Comparison of ENCODE assay signal across 21 cellular contexts in the genomic region with DNA sequence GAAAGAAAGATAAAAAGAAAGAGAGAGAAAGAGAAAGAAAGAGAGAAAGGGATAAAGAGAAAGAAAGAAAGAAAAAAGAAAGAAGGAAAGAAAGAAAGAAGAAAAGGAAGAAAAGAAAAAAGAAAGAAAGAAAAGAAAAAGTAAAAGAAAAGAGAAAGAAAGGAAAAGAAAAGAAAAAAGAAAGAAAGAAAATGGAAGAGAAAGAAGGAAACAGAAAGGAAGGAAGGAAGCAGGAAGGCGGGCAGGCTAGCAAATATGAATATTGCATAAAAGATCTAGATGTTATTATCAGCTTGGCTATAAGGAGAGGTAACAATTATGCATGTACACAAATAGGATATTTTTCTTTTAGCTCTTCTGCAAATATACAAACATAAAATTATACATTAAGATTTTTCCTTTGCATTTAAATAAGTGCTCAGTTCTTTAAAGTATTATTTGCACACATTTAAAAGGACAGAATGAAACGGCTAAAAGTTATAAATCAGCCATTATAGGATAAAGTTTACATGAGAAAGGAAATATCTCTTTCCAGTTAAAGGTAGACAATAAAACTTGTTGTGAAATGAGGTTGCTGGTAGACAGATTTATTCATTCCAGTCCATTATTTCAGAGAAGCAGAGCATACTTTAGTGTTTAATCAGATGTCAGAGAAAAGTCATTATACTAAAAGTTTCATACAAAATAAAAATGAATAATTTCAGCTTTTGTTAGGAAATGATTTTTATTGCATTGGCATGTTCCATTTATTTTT.
A peak's percentile ranks its signal among the peaks of the same experiment; 100 is the strongest.
DNase-seq lines count a peak whose midpoint lies in the region; ATAC-seq and TF ChIP-seq lines count a peak whose summit lies in the region.
"Had no signal": no experiment of that assay in that cellular context is flagged by ENCODE, and none has a peak within 500 bp of the region (broad histone marks: within the 10 kb centered on the region; RNA-seq: fewer than 3 reads in every experiment).

No MANE protein-coding gene starts in this region.

- H3K27ac Mint-ChIP-seq in CD14-positive monocyte, result no peak overlapping the region
- no peak overlapping the region for H3K27ac Mint-ChIP-seq in WTC11
- peak overlapping the region; percentile 27 for H3K27ac Mint-ChIP-seq in progenitor cell of endocrine pancreas
- no peak overlapping the region for H3K27ac Mint-ChIP-seq in effector memory CD8-positive, alpha-beta T cell
- H3K27ac Mint-ChIP-seq: activated CD4-positive, alpha-beta memory T cell treated with anti-CD3 and anti-CD28 coated beads, Interleukin-2, amount 10 ng/mL, durations not matched to agents 7 days and 5 days; activated naive CD4-positive, alpha-beta T cell treated with anti-CD3 and anti-CD28 coated beads, Interleukin-2, amount 50 U/mL, for 72 hours; immature natural killer cell; stimulated activated effector memory CD8-positive, alpha-beta T cell treated with anti-CD3 and anti-CD28 coated beads, Interleukin-12 subunit alpha, Interleukin-12 subunit beta, amount 100 ng/mL, for 72 hours; T-helper 2 cell treated with Interferon-gamma antibody and Interleukin-4, amounts not matched to agents 5 μg/mL and 100 μg/mL, for 36 hours had no signal

- intact Hi-C loops in CD14-positive monocyte (cut with micrococcal nuclease), result no loop called here

- TF ChIP-seq CTCF in CD14-positive monocyte (IDR thresholded peaks at IDR 0.05), result peak; percentile 17
- no peak for TF ChIP-seq CTCF in WTC11 (IDR thresholded peaks at IDR 0.05)
- no peak for TF ChIP-seq CTCF in progenitor cell of endocrine pancreas (IDR thresholded peaks at IDR 0.05; ENCODE audit: unreplicated experiment)

- H3K36me3 Mint-ChIP-seq in CD14-positive monocyte (no peaks in the 10 kb centered on the region), WTC11 (no peaks in the 10 kb centered on the region), progenitor cell of endocrine pancreas (ENCODE audit: insufficient read depth) (peaks cover 10% of the 10 kb centered on the region)
- H3K36me3 Mint-ChIP-seq in effector memory CD8-positive, alpha-beta T cell (ENCODE audit: insufficient read depth), result no peaks in the 10 kb centered on the region
- H3K36me3 Mint-ChIP-seq: activated naive CD4-positive, alpha-beta T cell treated with anti-CD3 and anti-CD28 coated beads, Interleukin-2, amount 50 U/mL, for 72 hours; stimulated activated effector memory CD8-positive, alpha-beta T cell treated with anti-CD3 and anti-CD28 coated beads, Interleukin-12 subunit alpha, Interleukin-12 subunit beta, amount 100 ng/mL, for 72 hours had no signal

- no peak overlapping the region for H3K4me3 Mint-ChIP-seq in CD14-positive monocyte
- no peak overlapping the region for H3K4me3 Mint-ChIP-seq in WTC11
- no peak overlapping the region for H3K4me3 Mint-ChIP-seq in progenitor cell of endocrine pancreas (ENCODE audit: low read depth)
- H3K4me3 Mint-ChIP-seq in effector memory CD8-positive, alpha-beta T cell, result no peak overlapping the region
- H3K4me3 Mint-ChIP-seq: activated CD4-positive, alpha-beta memory T cell treated with anti-CD3 and anti-CD28 coated beads, Interleukin-2, amount 10 ng/mL, durations not matched to agents 7 days and 5 days; immature natural killer cell; nephron; stimulated activated effector memory CD8-positive, alpha-beta T cell treated with anti-CD3 and anti-CD28 coated beads, Interleukin-12 subunit alpha, Interleukin-12 subunit beta, amount 100 ng/mL, for 72 hours; T-helper 2 cell treated with Interferon-gamma antibody and Interleukin-4, amounts not matched to agents 5 μg/mL and 100 μg/mL, for 36 hours had no signal

- H3K9me3 Mint-ChIP-seq in CD14-positive monocyte (peaks cover 0 to 2% (median 0%) of the 10 kb centered on the region in 7 donors), WTC11 (peaks cover 7% of the 10 kb centered on the region), progenitor cell of endocrine pancreas (ENCODE audit: low read depth) (peaks cover 29% of the 10 kb centered on the region)
- H3K9me3 Mint-ChIP-seq in effector memory CD8-positive, alpha-beta T cell, result peaks cover 9 to 22% of the 10 kb centered on the region in 2 donors
- H3K9me3 Mint-ChIP-seq: activated CD4-positive, alpha-beta memory T cell treated with anti-CD3 and anti-CD28 coated beads, Interleukin-2, amount 10 ng/mL, durations not matched to agents 7 days and 5 days; nephron; T-helper 2 cell treated with Interferon-gamma antibody and Interleukin-4, amounts not matched to agents 5 μg/mL and 100 μg/mL, for 36 hours had no signal

- CTCF ChIA-PET in HEK293T (lab: Yijun Ruan, JAX), result no interaction called here
- CTCF ChIA-PET in WTC11 (lab: Charles Lee), result no interaction called here

- H3K27me3 Mint-ChIP-seq in CD14-positive monocyte (ENCODE audit: low read depth in 3 of 3) (no peaks in the 10 kb centered on the region), WTC11 (ENCODE audit: low read depth) (no peaks in the 10 kb centered on the region), progenitor cell of endocrine pancreas (no peaks in the 10 kb centered on the region)
- no peaks in the 10 kb centered on the region for H3K27me3 Mint-ChIP-seq in effector memory CD8-positive, alpha-beta T cell
- H3K27me3 Mint-ChIP-seq: activated CD4-positive, alpha-beta memory T cell treated with anti-CD3 and anti-CD28 coated beads, Interleukin-2, amount 10 ng/mL, durations not matched to agents 7 days and 5 days had no signal

- no peak for ATAC-seq in WTC11
- ATAC-seq in effector memory CD8-positive, alpha-beta T cell (replicated peaks), result no peak
- no peak for ATAC-seq in GM19463 (IDR thresholded peaks at IDR 0.05; ENCODE audit: unreplicated experiment)
- ATAC-seq: activated naive CD4-positive, alpha-beta T cell treated with anti-CD3 and anti-CD28 coated beads, Interleukin-2, amount 50 U/mL, for 72 hours; left colon; Right ventricle myocardium inferior; stimulated activated effector memory CD8-positive, alpha-beta T cell treated with anti-CD3 and anti-CD28 coated beads, Interleukin-12 subunit alpha, Interleukin-12 subunit beta, amount 100 ng/mL, for 72 hours had no signal

- no peaks in the 10 kb centered on the region for H3K4me1 Mint-ChIP-seq in CD14-positive monocyte
- H3K4me1 Mint-ChIP-seq in WTC11, result no peaks in the 10 kb centered on the region
- peaks cover 11% of the 10 kb centered on the region for H3K4me1 Mint-ChIP-seq in progenitor cell of endocrine pancreas (ENCODE audit: low read depth)
- no peaks in the 10 kb centered on the region for H3K4me1 Mint-ChIP-seq in effector memory CD8-positive, alpha-beta T cell (ENCODE audit: low read depth in 2 of 2)
- H3K4me1 Mint-ChIP-seq: activated CD4-positive, alpha-beta memory T cell treated with anti-CD3 and anti-CD28 coated beads, Interleukin-2, amount 10 ng/mL, durations not matched to agents 7 days and 5 days; immature natural killer cell; nephron; stimulated activated effector memory CD8-positive, alpha-beta T cell treated with anti-CD3 and anti-CD28 coated beads, Interleukin-12 subunit alpha, Interleukin-12 subunit beta, amount 100 ng/mL, for 72 hours had no signal

- POLR2A ChIA-PET in HEK293T (lab: Yijun Ruan, JAX) (no interaction called here), WTC11 (lab: Charles Lee) (no interaction called here)

- DNase-seq in CD14-positive monocyte (ENCODE audit: low spot score), result no peak
- DNase-seq in HEK293T (ENCODE audit: extremely low spot score), result no peak
- DNase-seq in WTC11 (ENCODE audit: low spot score), result no peak
- DNase-seq in progenitor cell of endocrine pancreas (ENCODE audit: low spot score, unreplicated experiment), result no peak
- DNase-seq in effector memory CD8-positive, alpha-beta T cell, result no peak
- DNase-seq in HCEC 1CT, result no peak
- DNase-seq: activated CD4-positive, alpha-beta memory T cell treated with anti-CD3 and anti-CD28 coated beads, Interleukin-2, amount 10 ng/mL, durations not matched to agents 7 days and 5 days; immature natural killer cell; left colon; mammary epithelial cell; NCI-H1048; NCI-H1694 treated with DMSO at 0.1 percent for 48 hours; NCI-H524; NK-92 treated with Interleukin-12 subunit alpha and Interleukin-12 subunit beta, amount 100 ng/mL, for 24 hours; PC-9 had no signal

TF ChIP-seq in HEK293T, 16 proteins besides CTCF, POLR2A, EP300 and RAD21:
- no peak for TF ChIP-seq L3MBTL2 (conservative IDR thresholded peaks at IDR 0.05)
- TF ChIP-seq, protein P1, sequence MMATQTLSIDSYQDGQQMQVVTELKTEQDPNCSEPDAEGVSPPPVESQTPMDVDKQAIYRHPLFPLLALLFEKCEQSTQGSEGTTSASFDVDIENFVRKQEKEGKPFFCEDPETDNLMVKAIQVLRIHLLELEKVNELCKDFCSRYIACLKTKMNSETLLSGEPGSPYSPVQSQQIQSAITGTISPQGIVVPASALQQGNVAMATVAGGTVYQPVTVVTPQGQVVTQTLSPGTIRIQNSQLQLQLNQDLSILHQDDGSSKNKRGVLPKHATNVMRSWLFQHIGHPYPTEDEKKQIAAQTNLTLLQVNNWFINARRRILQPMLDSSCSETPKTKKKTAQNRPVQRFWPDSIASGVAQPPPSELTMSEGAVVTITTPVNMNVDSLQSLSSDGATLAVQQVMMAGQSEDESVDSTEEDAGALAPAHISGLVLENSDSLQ (IDR thresholded peaks at IDR 0.05), result peak; percentile 42; the same call in 1 of the 2 replicates

TF ChIP-seq in WTC11, 78 proteins besides CTCF, POLR2A, EP300 and RAD21:
- TF ChIP-seq, protein P2, sequence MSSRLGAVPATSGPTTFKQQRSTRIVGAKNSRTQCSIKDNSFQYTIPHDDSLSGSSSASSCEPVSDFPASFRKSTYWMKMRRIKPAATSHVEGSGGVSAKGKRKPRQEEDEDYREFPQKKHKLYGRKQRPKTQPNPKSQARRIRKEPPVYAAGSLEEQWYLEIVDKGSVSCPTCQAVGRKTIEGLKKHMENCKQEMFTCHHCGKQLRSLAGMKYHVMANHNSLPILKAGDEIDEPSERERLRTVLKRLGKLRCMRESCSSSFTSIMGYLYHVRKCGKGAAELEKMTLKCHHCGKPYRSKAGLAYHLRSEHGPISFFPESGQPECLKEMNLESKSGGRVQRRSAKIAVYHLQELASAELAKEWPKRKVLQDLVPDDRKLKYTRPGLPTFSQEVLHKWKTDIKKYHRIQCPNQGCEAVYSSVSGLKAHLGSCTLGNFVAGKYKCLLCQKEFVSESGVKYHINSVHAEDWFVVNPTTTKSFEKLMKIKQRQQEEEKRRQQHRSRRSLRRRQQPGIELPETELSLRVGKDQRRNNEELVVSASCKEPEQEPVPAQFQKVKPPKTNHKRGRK (CRISPR knock-in tag; IDR thresholded peaks at IDR 0.05; ENCODE audit: borderline replicate concordance), result 0 out of 2 replicates have a peak, but pooled peaks have one; percentile 40
- no peak for TF ChIP-seq ZNF232 (CRISPR knock-in tag; IDR thresholded peaks at IDR 0.05)
- TF ChIP-seq, protein P3, sequence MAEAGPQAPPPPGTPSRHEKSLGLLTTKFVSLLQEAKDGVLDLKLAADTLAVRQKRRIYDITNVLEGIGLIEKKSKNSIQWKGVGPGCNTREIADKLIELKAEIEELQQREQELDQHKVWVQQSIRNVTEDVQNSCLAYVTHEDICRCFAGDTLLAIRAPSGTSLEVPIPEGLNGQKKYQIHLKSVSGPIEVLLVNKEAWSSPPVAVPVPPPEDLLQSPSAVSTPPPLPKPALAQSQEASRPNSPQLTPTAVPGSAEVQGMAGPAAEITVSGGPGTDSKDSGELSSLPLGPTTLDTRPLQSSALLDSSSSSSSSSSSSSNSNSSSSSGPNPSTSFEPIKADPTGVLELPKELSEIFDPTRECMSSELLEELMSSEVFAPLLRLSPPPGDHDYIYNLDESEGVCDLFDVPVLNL (CRISPR knock-in tag; IDR thresholded peaks at IDR 0.05; ENCODE audit: borderline replicate concordance, low read depth), result no peak
